In genomic region chr1:226108935-226109828, GRCh38 we compare ENCODE assay signal across 8 cellular contexts. TPM values are rescaled to one million over a fixed set of nuclear protein-coding genes. Genes with fewer than 3 reads are reported as not detected.
A peak's percentile ranks its signal among the peaks of the same experiment; 100 is the strongest.
DNase-seq lines count a peak whose midpoint lies in the region; ATAC-seq and TF ChIP-seq lines count a peak whose summit lies in the region.

No MANE protein-coding gene starts in this region.

- no peak for TF ChIP-seq CTCF in right atrium auricular region (IDR thresholded peaks at IDR 0.05)

- H3K27ac ChIP-seq in BLaER1: no peak overlapping the region; the same call in 1 of the 2 replicates
- peak overlapping the region; percentile 98 to 99 for H3K27ac ChIP-seq in right atrium auricular region

- H3K9ac ChIP-seq in BLaER1 (peak overlapping the region; percentile 91; the same call in 1 of the 2 replicates), skeletal muscle satellite cell (ENCODE audit: low read depth, low read length) (peak overlapping the region; percentile 83)

- H3K27me3 Mint-ChIP-seq in activated T-helper 17 cell treated with anti-CD3 and anti-CD28 coated beads, Interleukin-2, amount 50 U/mL, for 72 hours: no peaks in the 10 kb centered on the region

- no peaks in the 10 kb centered on the region for H3K36me3 Mint-ChIP-seq in activated T-helper 17 cell treated with anti-CD3 and anti-CD28 coated beads, Interleukin-2, amount 50 U/mL, for 72 hours (ENCODE audit: low read depth)

- H4K20me1 ChIP-seq in BLaER1: no peaks in the 10 kb centered on the region

- H3K4me1 Mint-ChIP-seq in activated T-helper 17 cell treated with anti-CD3 and anti-CD28 coated beads, Interleukin-2, amount 50 U/mL, for 72 hours: peaks cover 10% of the 10 kb centered on the region

- peak; percentile 17 for ATAC-seq in HG02571 (IDR thresholded peaks at IDR 0.05; ENCODE audit: unreplicated experiment)
- peak; percentile 1 for ATAC-seq in activated T-helper 17 cell treated with anti-CD3 and anti-CD28 coated beads, Interleukin-2, amount 50 U/mL, for 72 hours (replicated peaks)

- H3K4me3 ChIP-seq in BLaER1 (peak overlapping the region; percentile 78), right atrium auricular region (peak overlapping the region; percentile 46 to 77), skeletal muscle satellite cell (ENCODE audit: low read length) (peak overlapping the region; percentile 72)

- peak overlapping the region; percentile 94 for H3K27ac Mint-ChIP-seq in activated T-helper 17 cell treated with anti-CD3 and anti-CD28 coated beads, Interleukin-2, amount 50 U/mL, for 72 hours

- H3K9me3 ChIP-seq in BLaER1 (no peaks in the 10 kb centered on the region), right atrium auricular region (no peaks in the 10 kb centered on the region), skeletal muscle satellite cell (replicated peaks; ENCODE audit: low read length) (no peaks in the 10 kb centered on the region)

- H3K9me3 Mint-ChIP-seq in activated T-helper 17 cell treated with anti-CD3 and anti-CD28 coated beads, Interleukin-2, amount 50 U/mL, for 72 hours: no peaks in the 10 kb centered on the region

- H3K4me1 ChIP-seq in BLaER1 (peaks cover 59% of the 10 kb centered on the region), right atrium auricular region (peaks cover 0 to 28% of the 10 kb centered on the region in 2 donors), skeletal muscle satellite cell (ENCODE audit: control insufficient read depth, insufficient read depth, low read length) (peaks cover 28% of the 10 kb centered on the region)

- H3K36me3 ChIP-seq in BLaER1 (no peaks in the 10 kb centered on the region), right atrium auricular region (no peaks in the 10 kb centered on the region), skeletal muscle satellite cell (ENCODE audit: insufficient read depth, low read length) (no peaks in the 10 kb centered on the region)

- no peaks in the 10 kb centered on the region for H3K27me3 ChIP-seq in BLaER1
- H3K27me3 ChIP-seq in right atrium auricular region: no peaks in the 10 kb centered on the region
- no peaks in the 10 kb centered on the region for H3K27me3 ChIP-seq in skeletal muscle satellite cell (ENCODE audit: control insufficient read depth, insufficient read depth, low read length)

- H3K4me3 Mint-ChIP-seq in activated T-helper 17 cell treated with anti-CD3 and anti-CD28 coated beads, Interleukin-2, amount 50 U/mL, for 72 hours: peak overlapping the region; percentile 93

- H3K4me2 ChIP-seq in BLaER1 (peak overlapping the region; percentile 91), skeletal muscle satellite cell (ENCODE audit: low read length) (peak overlapping the region; percentile 95)

- DNase-seq in right atrium auricular region (ENCODE audit: low spot score) (peak; percentile 65), NAMALWA (ENCODE audit: low spot score) (no peak), NCI-H1417 treated with DMSO at 0.1 percent for 48 hours (lab: John Stamatoyannopoulos, UW) (no peak)
- no peak for DNase-seq in activated effector memory CD4-positive, alpha-beta T cell treated with Interleukin-2 at 50 U/mL for 16 hours

RNA-seq across cellular contexts. Expression of gene H3-3A, which starts 46.7 kb away (rescaled TPM):
- 100 to 1,000 TPM; 222 to 316 TPM for total RNA-seq in activated T-helper 17 cell treated with anti-CD3 and anti-CD28 coated beads, Interleukin-2, amount 50 U/mL, for 72 hours
- total RNA-seq in right atrium auricular region: 100 to 1,000 TPM; 244 to 279 TPM
- total RNA-seq in skeletal muscle satellite cell (2012; rRNA removed): 114 and 121 TPM in 2 replicates
